ENCODE assay signal across 8 cellular contexts in the genomic region with DNA sequence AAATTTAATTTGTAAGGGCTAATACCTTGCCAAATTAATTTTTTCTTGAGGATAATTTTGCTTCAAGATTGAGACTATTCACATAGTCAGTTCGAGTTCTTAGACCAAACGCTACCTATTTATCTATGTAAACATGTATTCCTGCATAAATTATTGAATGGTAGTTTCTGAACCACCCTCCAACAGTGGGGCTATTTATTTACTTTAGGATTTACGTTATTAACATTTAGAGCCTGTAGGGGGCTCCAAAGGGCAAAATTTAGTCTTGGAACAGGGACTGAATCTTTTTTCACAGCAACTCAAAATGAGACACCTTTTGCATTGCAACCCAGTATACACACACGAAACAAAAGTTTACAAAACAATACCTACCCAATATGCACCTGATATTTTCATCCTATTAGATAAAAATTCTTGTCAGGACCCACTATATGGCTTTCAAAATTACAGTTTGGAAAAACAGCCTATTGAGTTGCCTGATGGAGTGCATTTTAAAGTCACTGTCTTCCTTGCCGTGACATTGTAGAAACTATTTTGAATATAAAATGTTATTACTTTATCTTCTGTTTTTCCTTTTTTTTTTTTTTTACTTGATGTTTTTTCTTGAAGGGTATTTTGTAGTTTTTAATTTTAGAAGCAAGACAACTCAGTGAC. TPM values are rescaled to one million over a fixed set of nuclear protein-coding genes. Genes with fewer than 3 reads are reported as not detected.
DNase-seq lines count a peak whose midpoint lies in the region; ATAC-seq and TF ChIP-seq lines count a peak whose summit lies in the region.

No MANE protein-coding gene starts in this region.

- no peak overlapping the region for H3K4me3 ChIP-seq in transverse colon

- no peak for TF ChIP-seq POLR2A in transverse colon (IDR thresholded peaks at IDR 0.05)

- H3K9me3 ChIP-seq in transverse colon, result no peaks in the 10 kb centered on the region

- H3K27ac ChIP-seq in transverse colon, result no peak overlapping the region

- peak; percentile 34 for DNase-seq in COR-L47 (lab: John Stamatoyannopoulos, UW)
- peak; percentile 67 for DNase-seq in NCI-H2196 (lab: John Stamatoyannopoulos, UW; ENCODE audit: unreplicated experiment)
- DNase-seq in amniotic epithelial cell (ENCODE audit: low read depth), result peak; percentile 40
- DNase-seq in iPS-NIHi11 (ENCODE audit: low spot score), result peak; percentile 69
- no peak for DNase-seq in transverse colon
- DNase-seq in T-helper 9 cell, result no peak

- WGBS in transverse colon (ENCODE audit: low coverage in 1 of 2), 2 donors, result 19 to 22% methylated on average over 5 of the region's 5 CpGs

- H3K4me1 ChIP-seq in transverse colon, result no peaks in the 10 kb centered on the region

- intact Hi-C loops in transverse colon (cut with DNase I; ENCODE audit: low total_unique reads), result no loop called here

- ATAC-seq in GM18517 (IDR thresholded peaks at IDR 0.05; ENCODE audit: unreplicated experiment) (peak; percentile 90), HG02938 (IDR thresholded peaks at IDR 0.05; ENCODE audit: unreplicated experiment) (peak; percentile 86)

- peaks cover 0 to 5% (median 1%) of the 10 kb centered on the region in 4 donors for H3K36me3 ChIP-seq in transverse colon

- in situ Hi-C loops in transverse colon (cut with MboI; ENCODE audit: low pct_ligation_motif_present in 1 of 4, low pct_unique_long_range_greater_than_20kb in 1 of 4, low sequenced_read_pairs in 3 of 4), result loop anchor here in 1 of 4 donors (10.0 kb wide), 1 partner anchor 123 kb away; no protein-coding TSS in a partner anchor

- TF ChIP-seq EP300 in transverse colon (IDR thresholded peaks at IDR 0.05; ENCODE audit: low read depth), result no peak

- no peaks in the 10 kb centered on the region for H3K27me3 ChIP-seq in transverse colon

- TF ChIP-seq CTCF in transverse colon (IDR thresholded peaks at IDR 0.05), result peak; percentile 19 to 48 (median 41)

RNA-seq across cellular contexts. Expression of a gene that starts 47.1 kb away (rescaled TPM):
- total RNA-seq in transverse colon, result not detected

Comparison
In these comparisons a context has a peak if more than half of its experiments do, and no peak if none do; other contexts are left out.
1. DNase-seq: peak in COR-L47 (single experiment), NCI-H2196 (single experiment), amniotic epithelial cell (single experiment) and iPS-NIHi11 (single experiment); none in transverse colon (single experiment) and T-helper 9 cell (single experiment).